Comparison of ENCODE assay signal across 8 cellular contexts in genomic region chr9:124403246-124403645, GRCh38. TPM values are rescaled to one million over a fixed set of nuclear protein-coding genes. Genes with fewer than 3 reads are reported as not detected.
"Had no signal": no experiment of that assay in that cellular context is flagged by ENCODE, and none has a peak within 500 bp of the region (broad histone marks: within the 10 kb centered on the region; RNA-seq: fewer than 3 reads in every experiment).

No MANE protein-coding gene starts in this region.

- H3K4me2 ChIP-seq: GM23338 had no signal

- H3K4me3 ChIP-seq: GM23338 had no signal

- H3K27ac Mint-ChIP-seq: GM23338, H9, HFFc6, IgD-negative memory B cell had no signal

- DNase-seq: H9, HCEC 1CT, HFFc6 had no signal

- H3K9me3 Mint-ChIP-seq: GM23338, H9, HFFc6, IgD-negative memory B cell had no signal

- H3K27ac ChIP-seq: HL-60 had no signal

- H3K27me3 Mint-ChIP-seq: IgD-negative memory B cell had no signal

- H2AFZ ChIP-seq: GM23338 had no signal

- H3K4me3 Mint-ChIP-seq: GM23338, H9, HFFc6, IgD-negative memory B cell had no signal

RNA-seq across cellular contexts. Expression of gene ADGRD2, which starts 47.0 kb away (rescaled TPM):
- total RNA-seq: HepG2, HFFc6, HT1080 had no signal
- polyA plus RNA-seq: HepG2, IgD-negative memory B cell had no signal
